In the genomic region with DNA sequence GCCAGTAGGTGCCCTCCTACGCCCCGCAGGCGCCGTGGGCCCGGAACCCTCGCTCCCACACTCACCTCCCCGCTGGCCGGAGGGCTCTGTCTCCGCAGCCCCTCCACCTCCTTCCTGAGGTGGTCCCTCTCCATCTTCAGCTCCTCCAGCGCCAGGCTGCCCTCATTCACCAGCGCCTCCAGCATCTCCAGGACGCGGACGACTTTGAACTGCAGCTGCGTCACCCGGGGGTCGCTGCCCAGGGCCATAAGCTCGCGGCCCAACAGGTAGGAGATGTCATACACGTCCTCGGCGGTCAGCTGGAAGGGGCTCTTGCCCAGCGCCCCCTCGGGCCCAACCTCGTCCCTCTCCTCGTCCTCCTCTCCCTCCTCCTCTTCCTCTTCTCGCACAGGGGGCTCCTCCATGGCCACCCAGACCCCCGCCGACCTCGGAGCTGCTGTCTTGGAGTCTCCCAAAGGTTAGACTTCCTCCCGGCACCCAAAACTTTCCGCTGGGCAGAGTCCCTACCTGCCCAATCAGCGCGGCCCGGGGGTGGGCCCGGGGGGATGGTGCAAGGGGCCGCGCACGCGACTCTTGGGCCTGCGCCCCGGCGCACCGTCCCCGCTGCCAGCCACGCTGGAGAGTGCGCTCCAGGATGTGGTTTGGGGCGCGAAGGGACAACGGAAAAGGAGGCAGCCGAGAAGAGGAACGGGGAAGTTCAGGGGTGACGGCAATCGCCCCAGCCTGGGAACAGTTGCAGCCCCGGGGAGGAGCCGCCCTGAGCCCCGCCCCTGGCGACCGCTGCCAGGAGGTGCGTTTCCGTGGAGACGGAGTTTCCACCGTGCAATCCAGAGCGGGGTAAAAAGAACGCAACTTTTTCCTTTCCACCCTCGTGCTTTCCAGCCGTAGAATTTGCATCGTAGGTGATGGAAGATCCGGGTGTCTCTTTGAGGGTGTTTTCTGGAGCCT, we compare ENCODE assay signal across 8 cellular contexts. TPM values are rescaled to one million over a fixed set of nuclear protein-coding genes. Genes with fewer than 3 reads are reported as not detected.
DNase-seq lines count a peak whose midpoint lies in the region; ATAC-seq lines count a peak whose summit lies in the region.

A gene with protein sequence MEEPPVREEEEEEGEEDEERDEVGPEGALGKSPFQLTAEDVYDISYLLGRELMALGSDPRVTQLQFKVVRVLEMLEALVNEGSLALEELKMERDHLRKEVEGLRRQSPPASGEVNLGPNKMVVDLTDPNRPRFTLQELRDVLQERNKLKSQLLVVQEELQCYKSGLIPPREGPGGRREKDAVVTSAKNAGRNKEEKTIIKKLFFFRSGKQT (minus strand): TSS at position 668 of the 948 bp plus-strand sequence. CDS start 264 bp downstream, at position 404.

- DNase-seq in NK-92 treated with Interleukin-12 subunit alpha and Interleukin-12 subunit beta, amount 100 ng/mL, for 24 hours (lab: John Stamatoyannopoulos, UW) = peak; percentile 68
- peak; percentile 90 to 91 (median 90) for DNase-seq in effector memory CD8-positive, alpha-beta T cell
- DNase-seq in mesendoderm = peak; percentile 77
- DNase-seq in stimulated activated CD8-positive, alpha-beta memory T cell treated with anti-CD3 and anti-CD28 coated beads, Interleukin-12 subunit alpha, Interleukin-12 subunit beta, amount 100 ng/mL, for 24 hours (ENCODE audit: extremely low read depth) = peak; percentile 81

- H3K4me2 ChIP-seq in BLaER1 = peak within 1 kb of the TSS; percentile 90
- peak within 1 kb of the TSS; percentile 99 for H3K4me2 ChIP-seq in mesendoderm (ENCODE audit: low read length)

- peak within 1 kb of the TSS; percentile 99 for H3K27ac Mint-ChIP-seq in effector memory CD8-positive, alpha-beta T cell

- no CpG with 5 or more reads among the region's 69 CpGs for WGBS in mesendoderm (ENCODE audit: extremely low coverage, insufficient coverage, low lambda C conversion rate)

- peak within 1 kb of the TSS; percentile 88 for H3K9ac ChIP-seq in BLaER1
- peak within 1 kb of the TSS; percentile 71 for H3K9ac ChIP-seq in mesendoderm (ENCODE audit: low read length)

- H3K4ac ChIP-seq in mesendoderm (ENCODE audit: low read depth, low read length) = no peak within 1 kb of the TSS

- H2BK15ac ChIP-seq in mesendoderm (replicated peaks; ENCODE audit: low read depth) = no peak within 1 kb of the TSS

- H3K9me3 ChIP-seq in BLaER1 = no peaks in the 10 kb centered on the region

- peak within 1 kb of the TSS; percentile 89 for H3K56ac ChIP-seq in mesendoderm (ENCODE audit: low read length)

- peaks cover 33 to 34% of the 10 kb centered on the region in 2 donors for H3K4me1 Mint-ChIP-seq in effector memory CD8-positive, alpha-beta T cell (ENCODE audit: low read depth in 2 of 2)

- no peak within 1 kb of the TSS for H2BK120ac ChIP-seq in mesendoderm (ENCODE audit: low read depth, low read length)

- H3K27me3 ChIP-seq in BLaER1 (no peaks in the 10 kb centered on the region), mesendoderm (ENCODE audit: insufficient read depth, low read length, poor library complexity) (no peaks in the 10 kb centered on the region)

- peak; percentile 75 for ATAC-seq in GM18909 (IDR thresholded peaks at IDR 0.05; ENCODE audit: poor library complexity, unreplicated experiment)
- ATAC-seq in HG03159 (IDR thresholded peaks at IDR 0.05; ENCODE audit: unreplicated experiment) = peak; percentile 79
- peak; percentile 86 for ATAC-seq in effector memory CD8-positive, alpha-beta T cell (replicated peaks)

- no peaks in the 10 kb centered on the region for H3K27me3 Mint-ChIP-seq in effector memory CD8-positive, alpha-beta T cell

- H3K79me1 ChIP-seq in mesendoderm (ENCODE audit: low read length) = no peaks in the 10 kb centered on the region

- no peaks in the 10 kb centered on the region for H3K79me2 ChIP-seq in mesendoderm (ENCODE audit: control insufficient read depth, insufficient read depth, low read length)

- H3K9me3 Mint-ChIP-seq in effector memory CD8-positive, alpha-beta T cell = no peaks in the 10 kb centered on the region

- H2AK5ac ChIP-seq in mesendoderm (ENCODE audit: low read length) = no peak within 1 kb of the TSS

- H3K23ac ChIP-seq in mesendoderm (ENCODE audit: low read length) = peak within 1 kb of the TSS; percentile 15

- H3K4me3 ChIP-seq in BLaER1 = peak within 1 kb of the TSS; percentile 94
- peak within 1 kb of the TSS; percentile 68 for H3K4me3 ChIP-seq in mesendoderm (ENCODE audit: low read length)

- POLR2A ChIA-PET in activated CD8-positive, alpha-beta memory T cell treated with anti-CD3 and anti-CD28 coated beads for 36 hours (lab: Charles Lee) = interaction anchor here (0.5 to 2.5 kb wide), 5 partner anchors 12 to 204 kb away, joined by 3 to 16 read pairs (median 6); a partner anchor contains a TSS

- peaks cover 34% of the 10 kb centered on the region for H3K36me3 Mint-ChIP-seq in effector memory CD8-positive, alpha-beta T cell (ENCODE audit: insufficient read depth)

- no peak within 1 kb of the TSS for H4K5ac ChIP-seq in mesendoderm (ENCODE audit: low read length)

- H3K27ac ChIP-seq in BLaER1 = peak within 1 kb of the TSS; percentile 96
- H3K27ac ChIP-seq in mesendoderm (ENCODE audit: low read depth, low read length) = no peak within 1 kb of the TSS

- H3K4me1 ChIP-seq in BLaER1 (peaks cover 46% of the 10 kb centered on the region), mesendoderm (ENCODE audit: control insufficient read depth, low read depth, low read length) (no peaks in the 10 kb centered on the region)

- H3K18ac ChIP-seq in mesendoderm (ENCODE audit: low read length) = no peak within 1 kb of the TSS

- peaks cover 46% of the 10 kb centered on the region for H4K20me1 ChIP-seq in BLaER1

- CTCF ChIA-PET in activated CD8-positive, alpha-beta memory T cell treated with anti-CD3 and anti-CD28 coated beads for 36 hours (lab: Charles Lee) = interaction anchor here (0.6 to 2.5 kb wide), 5 partner anchors 8 to 71 kb away, joined by 3 to 9 read pairs (median 3); a partner anchor contains a TSS

- H2BK5ac ChIP-seq in mesendoderm (ENCODE audit: low read length) = no peak within 1 kb of the TSS

- H3K36me3 ChIP-seq in BLaER1 = peaks cover 16% of the 10 kb centered on the region
- H3K36me3 ChIP-seq in mesendoderm (ENCODE audit: control insufficient read depth, insufficient read depth, low read length) = no peaks in the 10 kb centered on the region

- peak within 1 kb of the TSS; percentile 98 to 99 for H3K4me3 Mint-ChIP-seq in effector memory CD8-positive, alpha-beta T cell

- H4K8ac ChIP-seq in mesendoderm (ENCODE audit: low read depth, low read length) = no peak within 1 kb of the TSS

RNA-seq across cellular contexts. Expression of the gene that starts here (rescaled TPM):
- 10 to 100 TPM; 23.8 to 24.3 TPM for total RNA-seq in activated CD8-positive, alpha-beta memory T cell treated with anti-CD3 and anti-CD28 coated beads for 36 hours
- 0.87 TPM for polyA plus RNA-seq in mesendoderm (2013, experiment 1 of 2)
- 0.87 TPM for polyA plus RNA-seq in mesendoderm (2013, experiment 2 of 2)
